2 cellular contexts compared by ENCODE assay signal in the genomic region with DNA sequence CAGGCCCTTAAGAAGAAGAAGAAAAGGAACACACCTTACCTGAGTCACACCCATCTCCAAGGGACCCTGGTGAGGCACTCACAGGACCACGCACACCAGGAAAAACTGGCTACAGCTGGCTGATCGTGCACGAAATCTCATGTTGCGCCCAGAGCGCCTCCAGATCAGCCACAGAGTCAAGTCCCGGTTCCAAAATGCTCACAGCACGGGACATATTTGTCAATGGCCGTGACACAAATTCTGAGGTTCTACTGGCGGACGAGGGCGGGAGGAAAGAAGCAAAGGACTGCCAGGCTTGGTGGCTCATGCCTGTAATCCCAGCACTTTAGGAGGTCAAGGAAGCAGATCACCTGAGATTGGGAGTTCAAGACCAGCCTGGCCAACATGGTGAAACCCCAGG.
TF ChIP-seq lines count a peak whose summit lies in the region.

No MANE protein-coding gene starts in this region.

TF ChIP-seq in GM23338, 12 proteins besides CTCF, POLR2A, EP300 and RAD21 (continues in another document):
- TF ChIP-seq, protein P1, sequence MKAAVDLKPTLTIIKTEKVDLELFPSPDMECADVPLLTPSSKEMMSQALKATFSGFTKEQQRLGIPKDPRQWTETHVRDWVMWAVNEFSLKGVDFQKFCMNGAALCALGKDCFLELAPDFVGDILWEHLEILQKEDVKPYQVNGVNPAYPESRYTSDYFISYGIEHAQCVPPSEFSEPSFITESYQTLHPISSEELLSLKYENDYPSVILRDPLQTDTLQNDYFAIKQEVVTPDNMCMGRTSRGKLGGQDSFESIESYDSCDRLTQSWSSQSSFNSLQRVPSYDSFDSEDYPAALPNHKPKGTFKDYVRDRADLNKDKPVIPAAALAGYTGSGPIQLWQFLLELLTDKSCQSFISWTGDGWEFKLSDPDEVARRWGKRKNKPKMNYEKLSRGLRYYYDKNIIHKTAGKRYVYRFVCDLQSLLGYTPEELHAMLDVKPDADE (IDR thresholded peaks at IDR 0.05): no peak
- TF ChIP-seq CREB1 (CRISPR knock-in tag; IDR thresholded peaks at IDR 0.05; ENCODE audit: low read depth): no peak
- TF ChIP-seq NANOG (IDR thresholded peaks at IDR 0.05; ENCODE audit: borderline replicate concordance): no peak
- TF ChIP-seq STAT1 (IDR thresholded peaks at IDR 0.05; ENCODE audit: unreplicated experiment): no peak
- TF ChIP-seq POLR2AphosphoS5 (IDR thresholded peaks at IDR 0.05; ENCODE audit: low read depth): no peak
- TF ChIP-seq, protein P2, sequence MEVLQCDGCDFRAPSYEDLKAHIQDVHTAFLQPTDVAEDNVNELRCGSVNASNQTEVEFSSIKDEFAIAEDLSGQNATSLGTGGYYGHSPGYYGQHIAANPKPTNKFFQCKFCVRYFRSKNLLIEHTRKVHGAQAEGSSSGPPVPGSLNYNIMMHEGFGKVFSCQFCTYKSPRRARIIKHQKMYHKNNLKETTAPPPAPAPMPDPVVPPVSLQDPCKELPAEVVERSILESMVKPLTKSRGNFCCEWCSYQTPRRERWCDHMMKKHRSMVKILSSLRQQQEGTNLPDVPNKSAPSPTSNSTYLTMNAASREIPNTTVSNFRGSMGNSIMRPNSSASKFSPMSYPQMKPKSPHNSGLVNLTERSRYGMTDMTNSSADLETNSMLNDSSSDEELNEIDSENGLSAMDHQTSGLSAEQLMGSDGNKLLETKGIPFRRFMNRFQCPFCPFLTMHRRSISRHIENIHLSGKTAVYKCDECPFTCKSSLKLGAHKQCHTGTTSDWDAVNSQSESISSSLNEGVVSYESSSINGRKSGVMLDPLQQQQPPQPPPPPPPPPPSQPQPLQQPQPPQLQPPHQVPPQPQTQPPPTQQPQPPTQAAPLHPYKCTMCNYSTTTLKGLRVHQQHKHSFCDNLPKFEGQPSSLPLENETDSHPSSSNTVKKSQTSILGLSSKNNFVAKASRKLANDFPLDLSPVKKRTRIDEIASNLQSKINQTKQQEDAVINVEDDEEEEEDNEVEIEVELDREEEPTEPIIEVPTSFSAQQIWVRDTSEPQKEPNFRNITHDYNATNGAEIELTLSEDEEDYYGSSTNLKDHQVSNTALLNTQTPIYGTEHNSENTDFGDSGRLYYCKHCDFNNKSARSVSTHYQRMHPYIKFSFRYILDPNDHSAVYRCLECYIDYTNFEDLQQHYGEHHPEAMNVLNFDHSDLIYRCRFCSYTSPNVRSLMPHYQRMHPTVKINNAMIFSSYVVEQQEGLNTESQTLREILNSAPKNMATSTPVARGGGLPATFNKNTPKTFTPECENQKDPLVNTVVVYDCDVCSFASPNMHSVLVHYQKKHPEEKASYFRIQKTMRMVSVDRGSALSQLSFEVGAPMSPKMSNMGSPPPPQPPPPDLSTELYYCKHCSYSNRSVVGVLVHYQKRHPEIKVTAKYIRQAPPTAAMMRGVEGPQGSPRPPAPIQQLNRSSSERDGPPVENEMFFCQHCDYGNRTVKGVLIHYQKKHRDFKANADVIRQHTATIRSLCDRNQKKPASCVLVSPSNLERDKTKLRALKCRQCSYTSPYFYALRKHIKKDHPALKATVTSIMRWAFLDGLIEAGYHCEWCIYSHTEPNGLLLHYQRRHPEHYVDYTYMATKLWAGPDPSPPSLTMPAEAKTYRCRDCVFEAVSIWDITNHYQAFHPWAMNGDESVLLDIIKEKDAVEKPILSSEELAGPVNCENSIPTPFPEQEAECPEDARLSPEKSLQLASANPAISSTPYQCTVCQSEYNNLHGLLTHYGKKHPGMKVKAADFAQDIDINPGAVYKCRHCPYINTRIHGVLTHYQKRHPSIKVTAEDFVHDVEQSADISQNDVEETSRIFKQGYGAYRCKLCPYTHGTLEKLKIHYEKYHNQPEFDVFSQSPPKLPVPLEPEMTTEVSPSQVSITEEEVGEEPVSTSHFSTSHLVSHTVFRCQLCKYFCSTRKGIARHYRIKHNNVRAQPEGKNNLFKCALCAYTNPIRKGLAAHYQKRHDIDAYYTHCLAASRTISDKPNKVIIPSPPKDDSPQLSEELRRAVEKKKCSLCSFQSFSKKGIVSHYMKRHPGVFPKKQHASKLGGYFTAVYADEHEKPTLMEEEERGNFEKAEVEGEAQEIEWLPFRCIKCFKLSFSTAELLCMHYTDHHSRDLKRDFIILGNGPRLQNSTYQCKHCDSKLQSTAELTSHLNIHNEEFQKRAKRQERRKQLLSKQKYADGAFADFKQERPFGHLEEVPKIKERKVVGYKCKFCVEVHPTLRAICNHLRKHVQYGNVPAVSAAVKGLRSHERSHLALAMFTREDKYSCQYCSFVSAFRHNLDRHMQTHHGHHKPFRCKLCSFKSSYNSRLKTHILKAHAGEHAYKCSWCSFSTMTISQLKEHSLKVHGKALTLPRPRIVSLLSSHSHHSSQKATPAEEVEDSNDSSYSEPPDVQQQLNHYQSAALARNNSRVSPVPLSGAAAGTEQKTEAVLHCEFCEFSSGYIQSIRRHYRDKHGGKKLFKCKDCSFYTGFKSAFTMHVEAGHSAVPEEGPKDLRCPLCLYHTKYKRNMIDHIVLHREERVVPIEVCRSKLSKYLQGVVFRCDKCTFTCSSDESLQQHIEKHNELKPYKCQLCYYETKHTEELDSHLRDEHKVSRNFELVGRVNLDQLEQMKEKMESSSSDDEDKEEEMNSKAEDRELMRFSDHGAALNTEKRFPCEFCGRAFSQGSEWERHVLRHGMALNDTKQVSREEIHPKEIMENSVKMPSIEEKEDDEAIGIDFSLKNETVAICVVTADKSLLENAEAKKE (CRISPR knock-in tag; IDR thresholded peaks at IDR 0.05): no peak
- TF ChIP-seq, protein P3, sequence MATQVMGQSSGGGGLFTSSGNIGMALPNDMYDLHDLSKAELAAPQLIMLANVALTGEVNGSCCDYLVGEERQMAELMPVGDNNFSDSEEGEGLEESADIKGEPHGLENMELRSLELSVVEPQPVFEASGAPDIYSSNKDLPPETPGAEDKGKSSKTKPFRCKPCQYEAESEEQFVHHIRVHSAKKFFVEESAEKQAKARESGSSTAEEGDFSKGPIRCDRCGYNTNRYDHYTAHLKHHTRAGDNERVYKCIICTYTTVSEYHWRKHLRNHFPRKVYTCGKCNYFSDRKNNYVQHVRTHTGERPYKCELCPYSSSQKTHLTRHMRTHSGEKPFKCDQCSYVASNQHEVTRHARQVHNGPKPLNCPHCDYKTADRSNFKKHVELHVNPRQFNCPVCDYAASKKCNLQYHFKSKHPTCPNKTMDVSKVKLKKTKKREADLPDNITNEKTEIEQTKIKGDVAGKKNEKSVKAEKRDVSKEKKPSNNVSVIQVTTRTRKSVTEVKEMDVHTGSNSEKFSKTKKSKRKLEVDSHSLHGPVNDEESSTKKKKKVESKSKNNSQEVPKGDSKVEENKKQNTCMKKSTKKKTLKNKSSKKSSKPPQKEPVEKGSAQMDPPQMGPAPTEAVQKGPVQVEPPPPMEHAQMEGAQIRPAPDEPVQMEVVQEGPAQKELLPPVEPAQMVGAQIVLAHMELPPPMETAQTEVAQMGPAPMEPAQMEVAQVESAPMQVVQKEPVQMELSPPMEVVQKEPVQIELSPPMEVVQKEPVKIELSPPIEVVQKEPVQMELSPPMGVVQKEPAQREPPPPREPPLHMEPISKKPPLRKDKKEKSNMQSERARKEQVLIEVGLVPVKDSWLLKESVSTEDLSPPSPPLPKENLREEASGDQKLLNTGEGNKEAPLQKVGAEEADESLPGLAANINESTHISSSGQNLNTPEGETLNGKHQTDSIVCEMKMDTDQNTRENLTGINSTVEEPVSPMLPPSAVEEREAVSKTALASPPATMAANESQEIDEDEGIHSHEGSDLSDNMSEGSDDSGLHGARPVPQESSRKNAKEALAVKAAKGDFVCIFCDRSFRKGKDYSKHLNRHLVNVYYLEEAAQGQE (IDR thresholded peaks at IDR 0.05; ENCODE audit: unreplicated experiment): no peak
- TF ChIP-seq ZNF114 (CRISPR knock-in tag; IDR thresholded peaks at IDR 0.05): no peak
- TF ChIP-seq ZNF331 (CRISPR knock-in tag; IDR thresholded peaks at IDR 0.05; ENCODE audit: low read depth): no peak
- TF ChIP-seq EZH2 (IDR thresholded peaks at IDR 0.05; ENCODE audit: low read depth, unreplicated experiment): no peak

TF ChIP-seq in GM12878, 131 proteins besides CTCF, POLR2A, EP300 and RAD21:
- TF ChIP-seq, protein P4, sequence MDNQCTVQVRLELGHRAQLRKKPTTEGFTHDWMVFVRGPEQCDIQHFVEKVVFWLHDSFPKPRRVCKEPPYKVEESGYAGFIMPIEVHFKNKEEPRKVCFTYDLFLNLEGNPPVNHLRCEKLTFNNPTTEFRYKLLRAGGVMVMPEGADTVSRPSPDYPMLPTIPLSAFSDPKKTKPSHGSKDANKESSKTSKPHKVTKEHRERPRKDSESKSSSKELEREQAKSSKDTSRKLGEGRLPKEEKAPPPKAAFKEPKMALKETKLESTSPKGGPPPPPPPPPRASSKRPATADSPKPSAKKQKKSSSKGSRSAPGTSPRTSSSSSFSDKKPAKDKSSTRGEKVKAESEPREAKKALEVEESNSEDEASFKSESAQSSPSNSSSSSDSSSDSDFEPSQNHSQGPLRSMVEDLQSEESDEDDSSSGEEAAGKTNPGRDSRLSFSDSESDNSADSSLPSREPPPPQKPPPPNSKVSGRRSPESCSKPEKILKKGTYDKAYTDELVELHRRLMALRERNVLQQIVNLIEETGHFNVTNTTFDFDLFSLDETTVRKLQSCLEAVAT (IDR thresholded peaks at IDR 0.05): 0 out of 2 replicates have a peak, but pooled peaks have one; percentile 5
- no peak for TF ChIP-seq EED (IDR thresholded peaks at IDR 0.05; ENCODE audit: low read depth)
